In genomic region chr5:73215891-73216610, GRCh38 we compare ENCODE assay signal across 8 cellular contexts. TPM values are rescaled to one million over a fixed set of nuclear protein-coding genes. Genes with fewer than 3 reads are reported as not detected.
A peak's percentile ranks its signal among the peaks of the same experiment; 100 is the strongest.
DNase-seq lines count a peak whose midpoint lies in the region; ATAC-seq and TF ChIP-seq lines count a peak whose summit lies in the region.

No MANE protein-coding gene starts in this region.

- H3K9me3 Mint-ChIP-seq in IgD-negative memory B cell (peaks cover 0 to 4% (median 0%) of the 10 kb centered on the region in 3 donors), progenitor cell of endocrine pancreas (ENCODE audit: low read depth) (peaks cover 5% of the 10 kb centered on the region)

- H3K27me3 Mint-ChIP-seq in IgD-negative memory B cell (peaks cover 52% of the 10 kb centered on the region), progenitor cell of endocrine pancreas (peaks cover 90% of the 10 kb centered on the region)

- H3K4me3 Mint-ChIP-seq in IgD-negative memory B cell = peak overlapping the region; percentile 43 to 86 (median 79)
- peak overlapping the region; percentile 63 for H3K4me3 Mint-ChIP-seq in progenitor cell of endocrine pancreas (ENCODE audit: low read depth)

- H2AFZ ChIP-seq in SK-N-SH (ENCODE audit: low read depth) = peak overlapping the region; percentile 91

- peak; percentile 58 for TF ChIP-seq RAD21 in SK-N-SH (IDR thresholded peaks at IDR 0.05; ENCODE audit: low read length)

- H3K27me3 ChIP-seq in SK-N-SH (ENCODE audit: insufficient read depth) (no peaks in the 10 kb centered on the region), adrenal gland (peaks cover 59% of the 10 kb centered on the region)

- H3K9me3 ChIP-seq in SK-N-SH (no peaks in the 10 kb centered on the region), adrenal gland (replicated peaks in 1 of 3) (no peaks in the 10 kb centered on the region)

- no peaks in the 10 kb centered on the region for H4K20me1 ChIP-seq in SK-N-SH (ENCODE audit: insufficient read depth)

- H3K4me1 ChIP-seq in SK-N-SH (ENCODE audit: control insufficient read depth in 1 of 2, insufficient read depth in 2 of 2, low read depth in 1 of 2, low read length in 1 of 2) (peaks cover 9 to 16% of the 10 kb centered on the region in 2 experiments; a peak in 3 of 4 replicates), adrenal gland (replicated peaks in 1 of 2) (peaks cover 5 to 14% of the 10 kb centered on the region in 2 donors), urinary bladder (ENCODE audit: insufficient read depth) (no peaks in the 10 kb centered on the region)

- peak overlapping the region; percentile 47 to 69 for H3K27ac ChIP-seq in SK-N-SH (ENCODE audit: low read depth in 2 of 2, low read length in 1 of 2)
- H3K27ac ChIP-seq in adrenal gland = peak overlapping the region in 2 of 5 donors; percentile 47 to 64
- H3K27ac ChIP-seq in urinary bladder (ENCODE audit: low read depth) = no peak overlapping the region

- peak; percentile 96 for DNase-seq in AG20443 (ENCODE audit: low spot score)
- DNase-seq in SK-N-SH = peak; percentile 96
- DNase-seq in adrenal gland = peak; percentile 70 to 81 (median 77)
- DNase-seq in left ventricle myocardium superior = peak; percentile 82
- DNase-seq in progenitor cell of endocrine pancreas (ENCODE audit: low spot score, unreplicated experiment) = peak; percentile 76

- no peak for TF ChIP-seq EP300 in SK-N-SH (IDR thresholded peaks at IDR 0.05; ENCODE audit: borderline replicate concordance in 1 of 2, low read depth in 1 of 2, low read length in 1 of 2)

- no peaks in the 10 kb centered on the region for H3K36me3 ChIP-seq in SK-N-SH (replicated peaks in 1 of 2; ENCODE audit: control insufficient read depth in 1 of 2, insufficient read depth in 2 of 2, low read length in 1 of 2)
- no peaks in the 10 kb centered on the region for H3K36me3 ChIP-seq in adrenal gland (replicated peaks in 1 of 2)
- no peaks in the 10 kb centered on the region for H3K36me3 ChIP-seq in urinary bladder (ENCODE audit: insufficient read depth)

- peaks cover 0 to 7% (median 7%) of the 10 kb centered on the region in 3 donors for H3K4me1 Mint-ChIP-seq in IgD-negative memory B cell
- peaks cover 6% of the 10 kb centered on the region for H3K4me1 Mint-ChIP-seq in progenitor cell of endocrine pancreas (ENCODE audit: low read depth)

- peak overlapping the region; percentile 72 for H3K9ac ChIP-seq in SK-N-SH

- 3% methylated on average over 20 of the region's 67 CpGs for WGBS in SK-N-SH (ENCODE audit: low lambda C conversion rate)
- WGBS in adrenal gland, 4 donors = 0 to 1% (median 1%) methylated on average over 8 to 67 of the region's 67 CpGs
- WGBS in urinary bladder = under 1% methylated on average over 67 of the region's 67 CpGs

- POLR2A ChIA-PET in SK-N-SH (lab: Yijun Ruan, JAX) = interaction anchor here (0.6 kb wide), 1 partner anchor 1523 kb away, joined by 3 read pairs; no protein-coding TSS in a partner anchor

- TF ChIP-seq POLR2A in adrenal gland (IDR thresholded peaks at IDR 0.05) = no peak

- TF ChIP-seq CTCF in SK-N-SH (IDR thresholded peaks at IDR 0.05) (peak; percentile 76), adrenal gland (IDR thresholded peaks at IDR 0.05) (peak; percentile 57 to 91 (median 76)), progenitor cell of endocrine pancreas (IDR thresholded peaks at IDR 0.05; ENCODE audit: unreplicated experiment) (peak; percentile 93)

- H3K9me2 ChIP-seq in SK-N-SH = no peaks in the 10 kb centered on the region

- H3K36me3 Mint-ChIP-seq in IgD-negative memory B cell = no peaks in the 10 kb centered on the region
- H3K36me3 Mint-ChIP-seq in progenitor cell of endocrine pancreas (ENCODE audit: insufficient read depth) = no peaks in the 10 kb centered on the region

- H3K4me3 ChIP-seq in SK-N-SH (ENCODE audit: low read depth in 2 of 2, low read length in 1 of 2) (peak overlapping the region; percentile 49 to 66), adrenal gland (peak overlapping the region in 1 of 4 donors; percentile 51), urinary bladder (ENCODE audit: low read depth, low read length) (peak overlapping the region; percentile 27)

- H3K79me2 ChIP-seq in SK-N-SH (ENCODE audit: insufficient read depth) = no peaks in the 10 kb centered on the region

- H3F3A ChIP-seq in SK-N-SH (replicated peaks; ENCODE audit: insufficient read depth) = peaks cover 4% of the 10 kb centered on the region

- peak overlapping the region; percentile 90 for H3K4me2 ChIP-seq in SK-N-SH

- ATAC-seq in GM19372 (IDR thresholded peaks at IDR 0.05; ENCODE audit: low read depth, unreplicated experiment) = peak; percentile 61
- ATAC-seq in left ventricle myocardium superior = peak; percentile 100

- CTCF ChIA-PET in SK-N-SH (lab: Yijun Ruan, JAX) = interaction anchor here (0.6 to 4.8 kb wide), 77 partner anchors 9 to 859 kb away, joined by 3 to 90 read pairs (median 4); partner anchors contain the start of genes FCHO2, FOXD1 and TMEM174

- intact Hi-C loops in adrenal gland (cut with DNase I) (loop anchor here (5.0 to 10.0 kb wide), 2 partner anchors 229 to 236 kb away; partner anchors contain the start of gene FOXD1 (in 1 of the 2)), left ventricle myocardium superior (cut with micrococcal nuclease) (no loop called here)

- no peak overlapping the region for H3K27ac Mint-ChIP-seq in IgD-negative memory B cell
- H3K27ac Mint-ChIP-seq in progenitor cell of endocrine pancreas = no peak overlapping the region

TF ChIP-seq in SK-N-SH, 30 proteins besides CTCF, POLR2A, EP300 and RAD21:
- TF ChIP-seq REST (IDR thresholded peaks at IDR 0.05; ENCODE audit: low read depth, low read length) = 0 out of 2 replicates have a peak, but pooled peaks have one; percentile 8
- 0 out of 2 replicates have a peak, but pooled peaks have one; percentile 6 for TF ChIP-seq NFIC (IDR thresholded peaks at IDR 0.05; ENCODE audit: borderline replicate concordance)
- peak; percentile 99 for TF ChIP-seq MAX (IDR thresholded peaks at IDR 0.05; ENCODE audit: low read depth)
- TF ChIP-seq USF1 (IDR thresholded peaks at IDR 0.05; ENCODE audit: borderline replicate concordance, low read depth) = no peak
- 0 out of 2 replicates have a peak, but pooled peaks have one; percentile 13 for TF ChIP-seq TEAD4 (IDR thresholded peaks at IDR 0.05; ENCODE audit: borderline replicate concordance, insufficient read depth)
- peak; percentile 69 for TF ChIP-seq SMC3 (IDR thresholded peaks at IDR 0.05; ENCODE audit: low read depth, low read length)
- 0 out of 2 replicates have a peak, but pooled peaks have one; percentile 14 for TF ChIP-seq TCF12 (IDR thresholded peaks at IDR 0.05)
- no peak for TF ChIP-seq CHD2 (IDR thresholded peaks at IDR 0.05; ENCODE audit: low read length, partially characterized antibody)
- TF ChIP-seq SIN3A (IDR thresholded peaks at IDR 0.05; ENCODE audit: borderline replicate concordance, low read depth, low read length) = peak; percentile 40; the same call in 1 of the 2 replicates
- TF ChIP-seq MXI1 (IDR thresholded peaks at IDR 0.05; ENCODE audit: low read depth, low read length) = peak; percentile 65; the same call in 1 of the 2 replicates

RNA-seq across cellular contexts. Expression of gene TMEM174, which starts 43.1 kb away (rescaled TPM):
- polyA plus RNA-seq in IgD-negative memory B cell = not detected
- not detected in 2 replicates for polyA plus RNA-seq in SK-N-SH (2012; rRNA removed)
- polyA plus RNA-seq in SK-N-SH (2012; cell fraction: cytosol; rRNA removed) = not detected in 2 replicates
- polyA plus RNA-seq in SK-N-SH (2012; cell fraction: nucleus; rRNA removed) = not detected in 2 replicates
- total RNA-seq in adrenal gland = not detected
- polyA plus RNA-seq in adrenal gland = not detected
- total RNA-seq in left ventricle myocardium superior = not detected
- total RNA-seq in progenitor cell of endocrine pancreas = not detected in 2 replicates
- not detected for total RNA-seq in urinary bladder
- not detected for polyA plus RNA-seq in urinary bladder
